Comparison of ENCODE assay signal across 1 cellular context in the genomic region with DNA sequence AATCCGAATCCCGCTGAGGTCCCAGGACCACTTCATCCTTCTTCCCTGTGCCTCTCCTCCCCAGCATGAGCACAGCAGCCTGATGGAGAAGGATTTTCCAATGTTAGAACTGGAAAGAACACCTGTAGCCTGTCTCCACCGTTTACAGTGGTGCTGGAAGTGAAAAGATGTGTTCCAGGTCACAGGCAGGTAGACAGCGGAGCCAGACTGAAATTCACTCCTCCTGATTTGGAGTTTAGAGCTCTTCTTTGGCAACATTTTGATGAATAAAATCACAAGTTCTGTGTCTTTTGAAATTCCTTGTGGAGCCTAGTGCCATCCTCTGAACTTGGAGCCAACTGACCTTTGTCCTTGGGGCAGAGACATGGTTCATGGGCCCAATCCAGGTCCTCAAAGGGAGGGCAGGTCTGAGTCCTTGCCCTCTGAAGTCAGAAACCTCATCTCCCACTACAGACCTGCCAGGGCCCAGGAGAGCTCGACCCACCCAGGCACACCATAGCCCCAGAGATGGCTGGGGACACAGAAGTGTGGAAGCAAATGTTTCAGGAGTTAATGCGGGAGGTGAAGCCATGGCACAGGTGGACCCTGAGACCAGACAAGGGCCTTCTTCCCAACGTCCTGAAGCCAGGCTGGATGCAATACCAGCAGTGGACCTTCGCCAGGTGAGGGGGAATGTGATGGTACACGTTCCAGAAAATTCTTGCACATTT.
TF ChIP-seq lines count a peak whose summit lies in the region.

Gene RTP3 (plus strand): TSS at position 421 of the 710 bp plus-strand sequence. CDS start 87 bp downstream, at position 508.

TF ChIP-seq in IMR-90, 13 proteins besides CTCF, POLR2A, EP300 and RAD21:
- TF ChIP-seq ELK1 (IDR thresholded peaks at IDR 0.05; ENCODE audit: borderline replicate concordance, low read depth, low read length) (no peak), MXI1 (IDR thresholded peaks at IDR 0.05; ENCODE audit: borderline replicate concordance, low read depth, low read length) (no peak), SMC3 (IDR thresholded peaks at IDR 0.05; ENCODE audit: low read depth, low read length) (no peak), BHLHE40 (IDR thresholded peaks at IDR 0.05; ENCODE audit: low read depth, low read length) (no peak), RFX5 (IDR thresholded peaks at IDR 0.05; ENCODE audit: low read depth, low read length) (no peak), RCOR1 (IDR thresholded peaks at IDR 0.05; ENCODE audit: insufficient replicate concordance, low read length) (no peak), NFE2L2 (IDR thresholded peaks at IDR 0.05; ENCODE audit: low read depth, low read length) (no peak), FOS (IDR thresholded peaks at IDR 0.05; ENCODE audit: low read depth, low read length) (no peak)
- TF ChIP-seq, protein P1, sequence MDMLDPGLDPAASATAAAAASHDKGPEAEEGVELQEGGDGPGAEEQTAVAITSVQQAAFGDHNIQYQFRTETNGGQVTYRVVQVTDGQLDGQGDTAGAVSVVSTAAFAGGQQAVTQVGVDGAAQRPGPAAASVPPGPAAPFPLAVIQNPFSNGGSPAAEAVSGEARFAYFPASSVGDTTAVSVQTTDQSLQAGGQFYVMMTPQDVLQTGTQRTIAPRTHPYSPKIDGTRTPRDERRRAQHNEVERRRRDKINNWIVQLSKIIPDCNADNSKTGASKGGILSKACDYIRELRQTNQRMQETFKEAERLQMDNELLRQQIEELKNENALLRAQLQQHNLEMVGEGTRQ (IDR thresholded peaks at IDR 0.05; ENCODE audit: low read depth, low read length) = no peak
